Comparison of ENCODE assay signal across 1 cellular context in the genomic region with DNA sequence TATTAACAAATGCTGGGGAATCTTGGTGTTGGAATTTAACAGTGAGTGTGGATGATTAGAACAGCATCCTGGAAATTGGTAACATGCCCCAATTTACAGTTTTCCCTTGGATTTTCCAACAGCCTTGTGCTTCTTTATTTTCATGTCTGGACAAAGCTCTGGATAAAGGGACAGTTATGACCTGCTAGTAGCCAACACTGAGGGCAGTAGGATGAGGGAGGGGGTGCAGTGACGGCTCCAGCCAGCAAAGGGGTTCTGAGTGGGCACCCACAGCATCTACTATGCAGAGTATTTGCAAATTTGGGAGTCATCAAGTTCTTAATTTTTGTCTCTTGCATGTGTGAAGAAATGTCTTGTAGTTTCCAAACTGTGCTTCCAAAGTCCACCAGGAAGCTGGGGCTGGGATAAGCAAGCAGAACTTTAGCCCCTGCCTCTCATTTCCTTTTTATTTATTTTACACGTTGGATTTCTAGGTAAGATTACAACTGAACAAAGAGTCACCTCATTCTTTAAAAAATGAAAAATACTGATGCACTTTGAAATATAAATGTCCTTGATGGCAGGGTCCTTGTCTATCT.
TF ChIP-seq lines count a peak whose summit lies in the region.

No MANE protein-coding gene starts in this region.

TF ChIP-seq in HepG2, 621 proteins besides CTCF, POLR2A, EP300 and RAD21 (continued from another document and continues in another):
- TF ChIP-seq MLXIP (CRISPR knock-in tag; IDR thresholded peaks at IDR 0.05; ENCODE audit: borderline replicate concordance) (no peak), ADNP (CRISPR knock-in tag; IDR thresholded peaks at IDR 0.05) (no peak), ZNF839 (CRISPR knock-in tag; IDR thresholded peaks at IDR 0.05; ENCODE audit: borderline replicate concordance) (no peak), KDM2A (CRISPR knock-in tag; IDR thresholded peaks at IDR 0.05; ENCODE audit: borderline replicate concordance, low read depth) (no peak), CENPT (CRISPR knock-in tag; IDR thresholded peaks at IDR 0.05; ENCODE audit: low read depth) (no peak), KDM3A (CRISPR knock-in tag; IDR thresholded peaks at IDR 0.05; ENCODE audit: low read depth) (no peak), ZNF205 (CRISPR knock-in tag; IDR thresholded peaks at IDR 0.05) (no peak), PPARG (CRISPR knock-in tag; conservative IDR thresholded peaks at IDR 0.05) (peak; percentile 74), ZFP1 (CRISPR knock-in tag; IDR thresholded peaks at IDR 0.05) (0 out of 2 replicates have a peak, but pooled peaks have one; percentile 57), ZNF614 (CRISPR knock-in tag; IDR thresholded peaks at IDR 0.05; ENCODE audit: borderline replicate concordance) (no peak), ZFP41 (CRISPR knock-in tag; IDR thresholded peaks at IDR 0.05; ENCODE audit: borderline replicate concordance) (no peak), TBX3 (IDR thresholded peaks at IDR 0.05; ENCODE audit: borderline replicate concordance) (peak; percentile 55; the same call in 1 of the 2 replicates), MIXL1 (CRISPR knock-in tag; IDR thresholded peaks at IDR 0.05) (peak; percentile 82), ZNF501 (CRISPR knock-in tag; IDR thresholded peaks at IDR 0.05) (no peak), ARNT (IDR thresholded peaks at IDR 0.05) (no peak), ZNF354B (CRISPR knock-in tag; IDR thresholded peaks at IDR 0.05) (no peak), NKX3-1 (CRISPR knock-in tag; IDR thresholded peaks at IDR 0.05) (no peak), SMAD1 (CRISPR knock-in tag; IDR thresholded peaks at IDR 0.05; ENCODE audit: borderline replicate concordance, low read depth) (no peak), ZBTB8A (CRISPR knock-in tag; IDR thresholded peaks at IDR 0.05; ENCODE audit: borderline replicate concordance, low read depth) (no peak), ZNF563 (CRISPR knock-in tag; IDR thresholded peaks at IDR 0.05) (no peak), ZNF3 (CRISPR knock-in tag; IDR thresholded peaks at IDR 0.05) (no peak), HNF4G (IDR thresholded peaks at IDR 0.05; ENCODE audit: borderline replicate concordance, low read depth, low read length) (peak; percentile 97), HNF4G (CRISPR knock-in tag; IDR thresholded peaks at IDR 0.05; ENCODE audit: borderline replicate concordance, low read depth) (peak; percentile 86), ZNF276 (CRISPR knock-in tag; IDR thresholded peaks at IDR 0.05; ENCODE audit: low read depth) (no peak), ZNF232 (CRISPR knock-in tag; IDR thresholded peaks at IDR 0.05; ENCODE audit: borderline replicate concordance) (no peak), ZFP36L2 (CRISPR knock-in tag; IDR thresholded peaks at IDR 0.05) (no peak), ARHGAP35 (CRISPR knock-in tag; IDR thresholded peaks at IDR 0.05; ENCODE audit: borderline replicate concordance) (no peak), PRPF4 (IDR thresholded peaks at IDR 0.05; ENCODE audit: low read depth, low read length, poor library complexity, severe bottlenecking) (no peak), HNRNPH1 (optimal IDR thresholded peaks at IDR 0.05; ENCODE audit: low read depth, low read length) (no peak), ZNF878 (CRISPR knock-in tag; IDR thresholded peaks at IDR 0.05) (no peak), NFIB (CRISPR knock-in tag; IDR thresholded peaks at IDR 0.05; ENCODE audit: borderline replicate concordance) (no peak), ZNF784 (CRISPR knock-in tag; IDR thresholded peaks at IDR 0.05; ENCODE audit: borderline replicate concordance) (no peak), ZSCAN30 (CRISPR knock-in tag; IDR thresholded peaks at IDR 0.05) (no peak), BORCS8-MEF2B (CRISPR knock-in tag; IDR thresholded peaks at IDR 0.05) (no peak), ZNF564 (CRISPR knock-in tag; IDR thresholded peaks at IDR 0.05) (no peak)
- TF ChIP-seq, protein P1, sequence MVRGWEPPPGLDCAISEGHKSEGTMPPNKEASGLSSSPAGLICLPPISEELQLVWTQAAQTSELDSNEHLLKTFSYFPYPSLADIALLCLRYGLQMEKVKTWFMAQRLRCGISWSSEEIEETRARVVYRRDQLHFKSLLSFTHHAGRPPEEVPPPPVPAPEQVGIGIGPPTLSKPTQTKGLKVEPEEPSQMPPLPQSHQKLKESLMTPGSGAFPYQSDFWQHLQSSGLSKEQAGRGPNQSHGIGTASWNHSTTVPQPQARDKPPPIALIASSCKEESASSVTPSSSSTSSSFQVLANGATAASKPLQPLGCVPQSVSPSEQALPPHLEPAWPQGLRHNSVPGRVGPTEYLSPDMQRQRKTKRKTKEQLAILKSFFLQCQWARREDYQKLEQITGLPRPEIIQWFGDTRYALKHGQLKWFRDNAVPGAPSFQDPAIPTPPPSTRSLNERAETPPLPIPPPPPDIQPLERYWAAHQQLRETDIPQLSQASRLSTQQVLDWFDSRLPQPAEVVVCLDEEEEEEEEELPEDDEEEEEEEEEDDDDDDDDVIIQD (CRISPR knock-in tag; IDR thresholded peaks at IDR 0.05; ENCODE audit: low read depth), result peak; percentile 43; the same call in 1 of the 2 replicates
- TF ChIP-seq, protein P2, sequence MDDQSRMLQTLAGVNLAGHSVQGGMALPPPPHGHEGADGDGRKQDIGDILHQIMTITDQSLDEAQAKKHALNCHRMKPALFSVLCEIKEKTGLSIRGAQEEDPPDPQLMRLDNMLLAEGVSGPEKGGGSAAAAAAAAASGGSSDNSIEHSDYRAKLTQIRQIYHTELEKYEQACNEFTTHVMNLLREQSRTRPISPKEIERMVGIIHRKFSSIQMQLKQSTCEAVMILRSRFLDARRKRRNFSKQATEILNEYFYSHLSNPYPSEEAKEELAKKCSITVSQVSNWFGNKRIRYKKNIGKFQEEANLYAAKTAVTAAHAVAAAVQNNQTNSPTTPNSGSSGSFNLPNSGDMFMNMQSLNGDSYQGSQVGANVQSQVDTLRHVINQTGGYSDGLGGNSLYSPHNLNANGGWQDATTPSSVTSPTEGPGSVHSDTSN (CRISPR knock-in tag; IDR thresholded peaks at IDR 0.05; ENCODE audit: borderline replicate concordance), result no peak
- TF ChIP-seq, protein P3, sequence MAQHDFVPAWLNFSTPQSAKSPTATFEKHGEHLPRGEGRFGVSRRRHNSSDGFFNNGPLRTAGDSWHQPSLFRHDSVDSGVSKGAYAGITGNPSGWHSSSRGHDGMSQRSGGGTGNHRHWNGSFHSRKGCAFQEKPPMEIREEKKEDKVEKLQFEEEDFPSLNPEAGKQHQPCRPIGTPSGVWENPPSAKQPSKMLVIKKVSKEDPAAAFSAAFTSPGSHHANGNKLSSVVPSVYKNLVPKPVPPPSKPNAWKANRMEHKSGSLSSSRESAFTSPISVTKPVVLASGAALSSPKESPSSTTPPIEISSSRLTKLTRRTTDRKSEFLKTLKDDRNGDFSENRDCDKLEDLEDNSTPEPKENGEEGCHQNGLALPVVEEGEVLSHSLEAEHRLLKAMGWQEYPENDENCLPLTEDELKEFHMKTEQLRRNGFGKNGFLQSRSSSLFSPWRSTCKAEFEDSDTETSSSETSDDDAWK (CRISPR knock-in tag; IDR thresholded peaks at IDR 0.05), result no peak
- TF ChIP-seq, protein P4, sequence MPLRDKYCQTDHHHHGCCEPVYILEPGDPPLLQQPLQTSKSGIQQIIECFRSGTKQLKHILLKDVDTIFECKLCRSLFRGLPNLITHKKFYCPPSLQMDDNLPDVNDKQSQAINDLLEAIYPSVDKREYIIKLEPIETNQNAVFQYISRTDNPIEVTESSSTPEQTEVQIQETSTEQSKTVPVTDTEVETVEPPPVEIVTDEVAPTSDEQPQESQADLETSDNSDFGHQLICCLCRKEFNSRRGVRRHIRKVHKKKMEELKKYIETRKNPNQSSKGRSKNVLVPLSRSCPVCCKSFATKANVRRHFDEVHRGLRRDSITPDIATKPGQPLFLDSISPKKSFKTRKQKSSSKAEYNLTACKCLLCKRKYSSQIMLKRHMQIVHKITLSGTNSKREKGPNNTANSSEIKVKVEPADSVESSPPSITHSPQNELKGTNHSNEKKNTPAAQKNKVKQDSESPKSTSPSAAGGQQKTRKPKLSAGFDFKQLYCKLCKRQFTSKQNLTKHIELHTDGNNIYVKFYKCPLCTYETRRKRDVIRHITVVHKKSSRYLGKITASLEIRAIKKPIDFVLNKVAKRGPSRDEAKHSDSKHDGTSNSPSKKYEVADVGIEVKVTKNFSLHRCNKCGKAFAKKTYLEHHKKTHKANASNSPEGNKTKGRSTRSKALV (CRISPR knock-in tag; IDR thresholded peaks at IDR 0.05), result no peak
- TF ChIP-seq, protein P5, sequence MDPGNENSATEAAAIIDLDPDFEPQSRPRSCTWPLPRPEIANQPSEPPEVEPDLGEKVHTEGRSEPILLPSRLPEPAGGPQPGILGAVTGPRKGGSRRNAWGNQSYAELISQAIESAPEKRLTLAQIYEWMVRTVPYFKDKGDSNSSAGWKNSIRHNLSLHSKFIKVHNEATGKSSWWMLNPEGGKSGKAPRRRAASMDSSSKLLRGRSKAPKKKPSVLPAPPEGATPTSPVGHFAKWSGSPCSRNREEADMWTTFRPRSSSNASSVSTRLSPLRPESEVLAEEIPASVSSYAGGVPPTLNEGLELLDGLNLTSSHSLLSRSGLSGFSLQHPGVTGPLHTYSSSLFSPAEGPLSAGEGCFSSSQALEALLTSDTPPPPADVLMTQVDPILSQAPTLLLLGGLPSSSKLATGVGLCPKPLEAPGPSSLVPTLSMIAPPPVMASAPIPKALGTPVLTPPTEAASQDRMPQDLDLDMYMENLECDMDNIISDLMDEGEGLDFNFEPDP (CRISPR knock-in tag; conservative IDR thresholded peaks at IDR 0.05), result no peak
- TF ChIP-seq, protein P6, sequence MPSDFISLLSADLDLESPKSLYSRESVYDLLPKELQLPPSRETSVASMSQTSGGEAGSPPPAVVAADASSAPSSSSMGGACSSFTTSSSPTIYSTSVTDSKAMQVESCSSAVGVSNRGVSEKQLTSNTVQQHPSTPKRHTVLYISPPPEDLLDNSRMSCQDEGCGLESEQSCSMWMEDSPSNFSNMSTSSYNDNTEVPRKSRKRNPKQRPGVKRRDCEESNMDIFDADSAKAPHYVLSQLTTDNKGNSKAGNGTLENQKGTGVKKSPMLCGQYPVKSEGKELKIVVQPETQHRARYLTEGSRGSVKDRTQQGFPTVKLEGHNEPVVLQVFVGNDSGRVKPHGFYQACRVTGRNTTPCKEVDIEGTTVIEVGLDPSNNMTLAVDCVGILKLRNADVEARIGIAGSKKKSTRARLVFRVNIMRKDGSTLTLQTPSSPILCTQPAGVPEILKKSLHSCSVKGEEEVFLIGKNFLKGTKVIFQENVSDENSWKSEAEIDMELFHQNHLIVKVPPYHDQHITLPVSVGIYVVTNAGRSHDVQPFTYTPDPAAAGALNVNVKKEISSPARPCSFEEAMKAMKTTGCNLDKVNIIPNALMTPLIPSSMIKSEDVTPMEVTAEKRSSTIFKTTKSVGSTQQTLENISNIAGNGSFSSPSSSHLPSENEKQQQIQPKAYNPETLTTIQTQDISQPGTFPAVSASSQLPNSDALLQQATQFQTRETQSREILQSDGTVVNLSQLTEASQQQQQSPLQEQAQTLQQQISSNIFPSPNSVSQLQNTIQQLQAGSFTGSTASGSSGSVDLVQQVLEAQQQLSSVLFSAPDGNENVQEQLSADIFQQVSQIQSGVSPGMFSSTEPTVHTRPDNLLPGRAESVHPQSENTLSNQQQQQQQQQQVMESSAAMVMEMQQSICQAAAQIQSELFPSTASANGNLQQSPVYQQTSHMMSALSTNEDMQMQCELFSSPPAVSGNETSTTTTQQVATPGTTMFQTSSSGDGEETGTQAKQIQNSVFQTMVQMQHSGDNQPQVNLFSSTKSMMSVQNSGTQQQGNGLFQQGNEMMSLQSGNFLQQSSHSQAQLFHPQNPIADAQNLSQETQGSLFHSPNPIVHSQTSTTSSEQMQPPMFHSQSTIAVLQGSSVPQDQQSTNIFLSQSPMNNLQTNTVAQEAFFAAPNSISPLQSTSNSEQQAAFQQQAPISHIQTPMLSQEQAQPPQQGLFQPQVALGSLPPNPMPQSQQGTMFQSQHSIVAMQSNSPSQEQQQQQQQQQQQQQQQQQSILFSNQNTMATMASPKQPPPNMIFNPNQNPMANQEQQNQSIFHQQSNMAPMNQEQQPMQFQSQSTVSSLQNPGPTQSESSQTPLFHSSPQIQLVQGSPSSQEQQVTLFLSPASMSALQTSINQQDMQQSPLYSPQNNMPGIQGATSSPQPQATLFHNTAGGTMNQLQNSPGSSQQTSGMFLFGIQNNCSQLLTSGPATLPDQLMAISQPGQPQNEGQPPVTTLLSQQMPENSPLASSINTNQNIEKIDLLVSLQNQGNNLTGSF (CRISPR knock-in tag; IDR thresholded peaks at IDR 0.05), result no peak
